ENCODE assay signal across 13 cellular contexts in the genomic region with DNA sequence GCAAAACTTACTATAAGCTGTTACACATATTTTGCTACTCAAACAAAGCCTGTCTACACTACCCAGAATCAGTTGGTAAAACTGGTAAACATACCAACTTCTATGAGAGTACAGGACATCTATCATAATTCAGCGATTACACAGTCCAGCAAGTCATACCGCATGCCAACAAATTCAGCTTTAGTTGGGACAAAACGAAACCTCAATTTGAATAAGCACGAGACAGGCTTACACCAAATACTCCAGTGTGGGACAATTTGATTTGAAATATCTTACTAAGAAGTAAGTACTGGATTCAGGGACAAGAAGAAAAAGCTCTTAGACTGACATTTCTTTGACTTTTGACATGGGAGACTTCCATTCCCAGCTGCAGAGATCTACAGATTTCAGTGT. TPM values are rescaled to one million over a fixed set of nuclear protein-coding genes. Genes with fewer than 3 reads are reported as not detected.
A peak's percentile ranks its signal among the peaks of the same experiment; 100 is the strongest.
DNase-seq lines count a peak whose midpoint lies in the region; ATAC-seq and TF ChIP-seq lines count a peak whose summit lies in the region.
"Had no signal": no experiment of that assay in that cellular context is flagged by ENCODE, and none has a peak within 500 bp of the region (broad histone marks: within the 10 kb centered on the region; RNA-seq: fewer than 3 reads in every experiment).

No MANE protein-coding gene starts in this region.

- in situ Hi-C loops in ACHN (cut with HindIII; ENCODE audit: low pct_ligation_motif_present, low pct_unique_long_range_greater_than_20kb, low sequenced_read_pairs): no loop called here

- 17 to 28% methylated on average over 4 of the region's 4 CpGs for WGBS in body of pancreas, 2 donors

- H3K9me3 ChIP-seq in body of pancreas (no peaks in the 10 kb centered on the region), A673 (ENCODE audit: low read depth, low read length, poor library complexity, severe bottlenecking) (no peaks in the 10 kb centered on the region)
- H3K9me3 ChIP-seq: esophagus squamous epithelium, lower lobe of right lung had no signal

- H3K9me3 Mint-ChIP-seq in GM23338: no peaks in the 10 kb centered on the region; the same call in 2 of the 3 replicates
- H3K9me3 Mint-ChIP-seq in natural killer cell treated with Interleukin-12 subunit alpha and Interleukin-12 subunit beta and Interleukin-15 and Interleukin-18, amount 100 ng/mL, for 72 hours: no peaks in the 10 kb centered on the region

- no peaks in the 10 kb centered on the region for H3K9me2 ChIP-seq in GM23338 (ENCODE audit: insufficient read depth)

- ATAC-seq in GM23338: no peak
- ATAC-seq in body of pancreas: no peak
- ATAC-seq in natural killer cell treated with Interleukin-12 subunit alpha and Interleukin-12 subunit beta and Interleukin-15 and Interleukin-18, amount 100 ng/mL, for 72 hours: no peak
- no peak for ATAC-seq in HG03025 (IDR thresholded peaks at IDR 0.05; ENCODE audit: low FRiP score, unreplicated experiment)
- no peak for ATAC-seq in GM19324 (IDR thresholded peaks at IDR 0.05; ENCODE audit: low FRiP score, unreplicated experiment)
- no peak for ATAC-seq in left lobe of liver

- no peak overlapping the region for H3K27ac ChIP-seq in GM23338 (ENCODE audit: low read depth)
- peak overlapping the region; percentile 79 to 91 (median 81) for H3K27ac ChIP-seq in body of pancreas
- H3K27ac ChIP-seq in A673 (ENCODE audit: low read depth, low read length, poor library complexity, severe bottlenecking): no peak overlapping the region
- H3K27ac ChIP-seq: SK-N-MC had no signal

- H3K4me1 Mint-ChIP-seq in GM23338: peaks cover 22% of the 10 kb centered on the region
- peaks cover 10 to 19% of the 10 kb centered on the region in 2 donors for H3K4me1 Mint-ChIP-seq in natural killer cell treated with Interleukin-12 subunit alpha and Interleukin-12 subunit beta and Interleukin-15 and Interleukin-18, amount 100 ng/mL, for 72 hours (ENCODE audit: low read depth in 2 of 2)

- intact Hi-C loops in body of pancreas (cut with DNase I): no loop called here
- intact Hi-C loops in A673 (cut with micrococcal nuclease; ENCODE audit: unreplicated experiment): no loop called here

- no peak overlapping the region for H2AFZ ChIP-seq in GM23338

- DNase-seq in ACHN (peak; percentile 37), GM23338 (ENCODE audit: low spot score) (no peak), body of pancreas (peak in 1 of 4 donors; percentile 27), A673 (ENCODE audit: low spot score) (no peak), left lobe of liver (ENCODE audit: low spot score) (no peak)
- no peak for DNase-seq in natural killer cell treated with Interleukin-12 subunit alpha and Interleukin-12 subunit beta and Interleukin-15 and Interleukin-18, amount 100 ng/mL, for 72 hours (ENCODE audit: low spot score)
- DNase-seq: activated effector memory CD4-positive, alpha-beta T cell treated with Interleukin-2 at 50 U/mL for 16 hours; esophagus squamous epithelium had no signal

- no peaks in the 10 kb centered on the region for H3K79me2 ChIP-seq in GM23338 (replicated peaks; ENCODE audit: insufficient read depth)

- H3K36me3 Mint-ChIP-seq in GM23338 (ENCODE audit: low read depth): no peaks in the 10 kb centered on the region; the same call in 2 of the 3 replicates
- peaks cover 5% of the 10 kb centered on the region for H3K36me3 Mint-ChIP-seq in natural killer cell treated with Interleukin-12 subunit alpha and Interleukin-12 subunit beta and Interleukin-15 and Interleukin-18, amount 100 ng/mL, for 72 hours

- peak overlapping the region; percentile 71 for H3K4me3 ChIP-seq in GM23338
- H3K4me3 ChIP-seq in body of pancreas: no peak overlapping the region
- no peak overlapping the region for H3K4me3 ChIP-seq in A673 (ENCODE audit: low read depth, low read length, poor library complexity, severe bottlenecking)
- H3K4me3 ChIP-seq: SK-N-MC had no signal

- peak overlapping the region; percentile 66 for H3K4me3 Mint-ChIP-seq in GM23338
- H3K4me3 Mint-ChIP-seq in natural killer cell treated with Interleukin-12 subunit alpha and Interleukin-12 subunit beta and Interleukin-15 and Interleukin-18, amount 100 ng/mL, for 72 hours: peak overlapping the region; percentile 63

- peak overlapping the region; percentile 89 for H3K4me2 ChIP-seq in GM23338

- H3F3A ChIP-seq in GM23338 (replicated peaks; ENCODE audit: low read depth): peaks cover 3% of the 10 kb centered on the region; the same call in 1 of the 2 replicates

- H3K27me3 Mint-ChIP-seq in GM23338 (ENCODE audit: insufficient read depth, low read depth, poor library complexity): peaks cover 65% of the 10 kb centered on the region
- peaks cover 49 to 67% of the 10 kb centered on the region in 2 donors for H3K27me3 Mint-ChIP-seq in natural killer cell treated with Interleukin-12 subunit alpha and Interleukin-12 subunit beta and Interleukin-15 and Interleukin-18, amount 100 ng/mL, for 72 hours

- no peak overlapping the region for H3K27ac Mint-ChIP-seq in GM23338
- H3K27ac Mint-ChIP-seq in natural killer cell treated with Interleukin-12 subunit alpha and Interleukin-12 subunit beta and Interleukin-15 and Interleukin-18, amount 100 ng/mL, for 72 hours: no peak overlapping the region

- H3K36me3 ChIP-seq in GM23338 (ENCODE audit: insufficient read depth) (no peaks in the 10 kb centered on the region), body of pancreas (replicated peaks in 1 of 2; ENCODE audit: insufficient read depth in 1 of 2, low read depth in 2 of 2) (no peaks in the 10 kb centered on the region), A673 (ENCODE audit: insufficient read depth, low read length, poor library complexity, severe bottlenecking) (no peaks in the 10 kb centered on the region)
- H3K36me3 ChIP-seq: esophagus squamous epithelium, lower lobe of right lung had no signal

- H3K4me1 ChIP-seq in GM23338 (ENCODE audit: insufficient read depth): peaks cover 17% of the 10 kb centered on the region
- H3K4me1 ChIP-seq in body of pancreas: peaks cover 37% of the 10 kb centered on the region
- peaks cover 13% of the 10 kb centered on the region for H3K4me1 ChIP-seq in A673 (ENCODE audit: insufficient read depth, low read length, poor library complexity, severe bottlenecking)

- H4K20me1 ChIP-seq in GM23338 (replicated peaks; ENCODE audit: insufficient read depth): peaks cover 4% of the 10 kb centered on the region; the same call in 1 of the 2 replicates

- H3K27me3 ChIP-seq in GM23338 (ENCODE audit: insufficient read depth) (peaks cover 100% of the 10 kb centered on the region), body of pancreas (no peaks in the 10 kb centered on the region), A673 (replicated peaks; ENCODE audit: insufficient read depth, low read depth, low read length, poor library complexity) (peaks cover 89% of the 10 kb centered on the region)

- no peak for TF ChIP-seq CTCF in GM23338 (conservative IDR thresholded peaks at IDR 0.05; ENCODE audit: low read depth in 2 of 2)
- TF ChIP-seq CTCF in body of pancreas (IDR thresholded peaks at IDR 0.05): no peak
- no peak for TF ChIP-seq CTCF in A673 (conservative IDR thresholded peaks at IDR 0.05; ENCODE audit: low read depth, low read length)

- no TSS peak for BruUV-seq in A673 (replicated peaks; lab: Mats Ljungman, UMichigan)

- CTCF ChIA-PET in A673 (lab: Charles Lee): interaction anchor here (0.6 kb wide), 1 partner anchor 197 kb away, joined by 6 read pairs; no protein-coding TSS in a partner anchor

- POLR2A ChIA-PET in A673 (lab: Charles Lee; ENCODE audit: low non-redundant PET): interaction anchor here (0.6 kb wide), 1 partner anchor 418 kb away, joined by 7 read pairs; no protein-coding TSS in a partner anchor

- TF ChIP-seq POLR2A in body of pancreas (IDR thresholded peaks at IDR 0.05): no peak

TF ChIP-seq in GM23338, 12 proteins besides CTCF, POLR2A, EP300 and RAD21:
- no peak for TF ChIP-seq ZNF114 (CRISPR knock-in tag; IDR thresholded peaks at IDR 0.05)
- no peak for TF ChIP-seq ZNF331 (CRISPR knock-in tag; IDR thresholded peaks at IDR 0.05; ENCODE audit: low read depth)
- no peak for TF ChIP-seq CREB1 (CRISPR knock-in tag; IDR thresholded peaks at IDR 0.05; ENCODE audit: low read depth)
- TF ChIP-seq, protein P1, sequence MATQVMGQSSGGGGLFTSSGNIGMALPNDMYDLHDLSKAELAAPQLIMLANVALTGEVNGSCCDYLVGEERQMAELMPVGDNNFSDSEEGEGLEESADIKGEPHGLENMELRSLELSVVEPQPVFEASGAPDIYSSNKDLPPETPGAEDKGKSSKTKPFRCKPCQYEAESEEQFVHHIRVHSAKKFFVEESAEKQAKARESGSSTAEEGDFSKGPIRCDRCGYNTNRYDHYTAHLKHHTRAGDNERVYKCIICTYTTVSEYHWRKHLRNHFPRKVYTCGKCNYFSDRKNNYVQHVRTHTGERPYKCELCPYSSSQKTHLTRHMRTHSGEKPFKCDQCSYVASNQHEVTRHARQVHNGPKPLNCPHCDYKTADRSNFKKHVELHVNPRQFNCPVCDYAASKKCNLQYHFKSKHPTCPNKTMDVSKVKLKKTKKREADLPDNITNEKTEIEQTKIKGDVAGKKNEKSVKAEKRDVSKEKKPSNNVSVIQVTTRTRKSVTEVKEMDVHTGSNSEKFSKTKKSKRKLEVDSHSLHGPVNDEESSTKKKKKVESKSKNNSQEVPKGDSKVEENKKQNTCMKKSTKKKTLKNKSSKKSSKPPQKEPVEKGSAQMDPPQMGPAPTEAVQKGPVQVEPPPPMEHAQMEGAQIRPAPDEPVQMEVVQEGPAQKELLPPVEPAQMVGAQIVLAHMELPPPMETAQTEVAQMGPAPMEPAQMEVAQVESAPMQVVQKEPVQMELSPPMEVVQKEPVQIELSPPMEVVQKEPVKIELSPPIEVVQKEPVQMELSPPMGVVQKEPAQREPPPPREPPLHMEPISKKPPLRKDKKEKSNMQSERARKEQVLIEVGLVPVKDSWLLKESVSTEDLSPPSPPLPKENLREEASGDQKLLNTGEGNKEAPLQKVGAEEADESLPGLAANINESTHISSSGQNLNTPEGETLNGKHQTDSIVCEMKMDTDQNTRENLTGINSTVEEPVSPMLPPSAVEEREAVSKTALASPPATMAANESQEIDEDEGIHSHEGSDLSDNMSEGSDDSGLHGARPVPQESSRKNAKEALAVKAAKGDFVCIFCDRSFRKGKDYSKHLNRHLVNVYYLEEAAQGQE (IDR thresholded peaks at IDR 0.05; ENCODE audit: unreplicated experiment): no peak
- TF ChIP-seq STAT1 (IDR thresholded peaks at IDR 0.05; ENCODE audit: unreplicated experiment): no peak
- TF ChIP-seq JUNB (IDR thresholded peaks at IDR 0.05; ENCODE audit: unreplicated experiment): no peak

RNA-seq across cellular contexts. Expression of a gene that starts 2.0 kb away (rescaled TPM):
- 0.70 and 1.3 TPM in 2 replicates for total RNA-seq in GM23338 (2014; rRNA removed; shearing (Covaris generic))
- 0.28 and 0.37 TPM in 2 replicates for polyA plus RNA-seq in GM23338 (2016; fragmentation: Nextera tagmentation; extraction: Ambion mirVana)
- total RNA-seq in body of pancreas: 1 to 10 TPM; 5.6 to 6.5 TPM
- total RNA-seq in natural killer cell treated with Interleukin-12 subunit alpha and Interleukin-12 subunit beta and Interleukin-15 and Interleukin-18, amount 100 ng/mL, for 72 hours: not detected
- 0.15 TPM in 1 of 2 replicates, not detected in the other for total RNA-seq in A673 (2021)
- 0.81 TPM for total RNA-seq in left lobe of liver
- total RNA-seq: HT-29 had no signal

Comparison
In these comparisons a context has a peak if more than half of its experiments do, and no peak if none do; other contexts are left out.
1. H3K27ac ChIP-seq: peak in body of pancreas (4 of 4); none in GM23338 (single experiment) and A673 (single experiment).